18 cellular contexts compared by ENCODE assay signal in the genomic region with DNA sequence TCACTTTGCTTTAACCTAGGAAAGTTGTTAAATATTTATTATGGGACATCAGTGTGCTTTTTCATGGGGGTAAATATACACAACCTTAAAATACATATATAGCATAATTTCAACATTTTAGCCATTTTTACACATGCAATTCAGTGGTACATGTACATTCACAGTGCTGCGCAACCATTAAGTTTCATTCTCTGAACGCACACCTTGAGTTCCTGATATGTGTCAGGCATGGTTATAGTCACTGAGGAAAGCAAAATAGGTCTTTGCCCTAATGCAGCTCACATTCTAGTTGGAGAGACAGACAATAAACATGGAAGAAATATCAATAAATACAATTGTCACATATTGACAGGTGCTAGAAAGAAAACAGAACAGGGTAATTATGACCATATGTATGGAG. TPM values are rescaled to one million over a fixed set of nuclear protein-coding genes. Genes with fewer than 3 reads are reported as not detected.
DNase-seq lines count a peak whose midpoint lies in the region; ATAC-seq and TF ChIP-seq lines count a peak whose summit lies in the region.
"Had no signal": no experiment of that assay in that cellular context is flagged by ENCODE, and none has a peak within 500 bp of the region (broad histone marks: within the 10 kb centered on the region; RNA-seq: fewer than 3 reads in every experiment).

No MANE protein-coding gene starts in this region.

- peaks cover 3% of the 10 kb centered on the region for H3K27me3 Mint-ChIP-seq in type B pancreatic cell
- H3K27me3 Mint-ChIP-seq: CD4-positive, alpha-beta T cell had no signal

- DNase-seq in type B pancreatic cell (ENCODE audit: extremely low spot score, unreplicated experiment) = no peak
- DNase-seq: 8988T; ACHN; BE2C; CD4-positive, alpha-beta T cell; CD8-positive, alpha-beta memory T cell; DMS 273 treated with DMSO at 0.1 percent for 48 hours; DMS79; EL; GOT3; HFFc6 had no signal

- peaks cover 3% of the 10 kb centered on the region for H3K4me1 Mint-ChIP-seq in type B pancreatic cell (ENCODE audit: unreplicated experiment)
- H3K4me1 Mint-ChIP-seq: CD8-positive, alpha-beta memory T cell had no signal

- TF ChIP-seq CTCF in type B pancreatic cell (conservative IDR thresholded peaks at IDR 0.05) = no peak

- H3K9me3 Mint-ChIP-seq in type B pancreatic cell = no peaks in the 10 kb centered on the region
- H3K9me3 Mint-ChIP-seq: CD4-positive, alpha-beta T cell; CD8-positive, alpha-beta memory T cell; HFFc6 had no signal

- H3K27ac Mint-ChIP-seq in type B pancreatic cell = no peak overlapping the region
- H3K27ac Mint-ChIP-seq: CD4-positive, alpha-beta T cell; CD8-positive, alpha-beta memory T cell; HFFc6 had no signal

- ATAC-seq in GM18867 (IDR thresholded peaks at IDR 0.05; ENCODE audit: unreplicated experiment) = peak; percentile 59
- peak; percentile 71 for ATAC-seq in GM21526 (IDR thresholded peaks at IDR 0.05; ENCODE audit: low FRiP score, unreplicated experiment)
- peak; percentile 57 for ATAC-seq in HG02885 (IDR thresholded peaks at IDR 0.05; ENCODE audit: poor library complexity, unreplicated experiment)
- no peak for ATAC-seq in HG02678 (IDR thresholded peaks at IDR 0.05; ENCODE audit: unreplicated experiment)
- ATAC-seq in GM18868 (IDR thresholded peaks at IDR 0.05; ENCODE audit: unreplicated experiment) = no peak
- ATAC-seq: A549 had no signal

- no peak overlapping the region for H3K4me3 Mint-ChIP-seq in type B pancreatic cell
- H3K4me3 Mint-ChIP-seq: CD14-positive monocyte; CD4-positive, alpha-beta T cell; CD8-positive, alpha-beta memory T cell; HFFc6 had no signal

- H3K36me3 Mint-ChIP-seq in type B pancreatic cell = no peaks in the 10 kb centered on the region
- H3K36me3 Mint-ChIP-seq: CD14-positive monocyte; CD8-positive, alpha-beta memory T cell had no signal

RNA-seq across cellular contexts. Expression of a gene that starts 12.8 kb away (rescaled TPM):
- total RNA-seq in type B pancreatic cell (ENCODE audit: low replicate concordance) = 21.7 and 26.1 TPM in 2 replicates

RNA-seq across cellular contexts. Expression of a gene that starts 53.6 kb away (rescaled TPM):
- total RNA-seq in type B pancreatic cell (ENCODE audit: low replicate concordance) = 16.7 and 17.9 TPM in 2 replicates

Comparison
In these comparisons a context has a peak if more than half of its experiments do, and no peak if none do; other contexts are left out.
1. ATAC-seq: peak in GM18867 (single experiment), GM21526 (single experiment) and HG02885 (single experiment); none in HG02678 (single experiment) and GM18868 (single experiment).